In the genomic region with DNA sequence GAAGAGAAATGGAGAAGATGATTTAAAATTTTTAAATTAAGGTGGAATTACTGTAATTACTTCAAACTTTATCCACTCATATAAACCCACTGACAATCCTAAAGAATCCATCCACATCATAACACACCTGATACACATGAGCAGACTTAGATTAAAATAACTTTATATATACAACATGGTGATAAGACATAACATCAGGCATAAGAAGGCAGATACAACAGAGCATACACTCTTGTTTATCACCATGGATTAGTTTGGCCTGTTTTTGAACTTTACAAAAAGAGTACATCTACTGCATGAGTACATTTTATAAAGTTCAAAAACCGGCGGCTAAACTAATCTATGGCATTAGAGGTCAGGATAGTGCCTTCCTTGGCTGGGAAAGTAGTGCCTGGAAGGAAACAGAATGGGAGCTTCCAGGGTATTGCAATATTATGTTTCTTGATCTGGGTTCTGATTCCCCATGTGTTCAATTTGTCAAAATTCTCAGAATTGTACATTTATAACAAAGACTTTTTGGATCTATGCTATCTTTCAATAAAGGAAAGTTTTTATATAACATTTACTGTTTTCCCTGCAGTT, we compare ENCODE assay signal across 19 cellular contexts. TPM values are rescaled to one million over a fixed set of nuclear protein-coding genes. Genes with fewer than 3 reads are reported as not detected.
DNase-seq lines count a peak whose midpoint lies in the region; ATAC-seq and TF ChIP-seq lines count a peak whose summit lies in the region.
"Had no signal": no experiment of that assay in that cellular context is flagged by ENCODE, and none has a peak within 500 bp of the region (broad histone marks: within the 10 kb centered on the region; RNA-seq: fewer than 3 reads in every experiment).

No MANE protein-coding gene starts in this region.

- 65 to 67% methylated on average over 2 of the region's 2 CpGs for WGBS in lower leg skin, 2 donors
- 51 to 69% methylated on average over 2 of the region's 2 CpGs for WGBS in testis, 2 donors

- H3K4me3 ChIP-seq in DND-41 (ENCODE audit: low read depth in 1 of 2, low read length in 2 of 2) (no peak overlapping the region), lower leg skin (ENCODE audit: low read depth, poor library complexity, severe bottlenecking) (no peak overlapping the region), testis (no peak overlapping the region)

- H3K4me1 Mint-ChIP-seq in activated T-cell treated with anti-CD3 and anti-CD28 coated beads, Interleukin-2, amount 50 U/mL, for 24 hours (ENCODE audit: low read depth): peaks cover 81% of the 10 kb centered on the region
- H3K4me1 Mint-ChIP-seq in activated B cell treated with CpG ODN at 0.5 μM for 24 hours (peaks cover 55% of the 10 kb centered on the region), natural killer cell (peaks cover 57 to 62% of the 10 kb centered on the region in 2 donors)

- H3K4me3 Mint-ChIP-seq in activated T-cell treated with anti-CD3 and anti-CD28 coated beads, Interleukin-2, amount 50 U/mL, for 24 hours: no peak overlapping the region
- H3K4me3 Mint-ChIP-seq in activated B cell treated with CpG ODN at 0.5 μM for 24 hours (no peak overlapping the region), natural killer cell (peak overlapping the region; percentile 49)
- H3K4me3 Mint-ChIP-seq: brain, type B pancreatic cell had no signal

- CTCF ChIA-PET in activated B cell treated with CpG ODN at 0.5 μM for 24 hours (lab: Charles Lee): no interaction called here

- H3K4me1 ChIP-seq in DND-41 (ENCODE audit: insufficient read depth, low read length): peaks cover 34% of the 10 kb centered on the region
- peaks cover 8% of the 10 kb centered on the region for H3K4me1 ChIP-seq in testis

- no peak for TF ChIP-seq POLR2A in lower leg skin (IDR thresholded peaks at IDR 0.05)
- TF ChIP-seq POLR2A in testis (IDR thresholded peaks at IDR 0.05): no peak

- peak overlapping the region; percentile 69; the same call in 1 of the 2 replicates for H3K4me2 ChIP-seq in DND-41 (ENCODE audit: insufficient read depth, low read length)

- H4K20me1 ChIP-seq in DND-41 (ENCODE audit: insufficient read depth, low read length): peaks cover 32% of the 10 kb centered on the region

- H3K9ac ChIP-seq in DND-41 (ENCODE audit: low read depth, low read length): no peak overlapping the region; the same call in 1 of the 2 replicates
- H3K9ac ChIP-seq: KMS-11 had no signal

- H3K36me3 Mint-ChIP-seq in activated T-cell treated with anti-CD3 and anti-CD28 coated beads, Interleukin-2, amount 50 U/mL, for 24 hours (ENCODE audit: low read depth): peaks cover 22% of the 10 kb centered on the region
- H3K36me3 Mint-ChIP-seq in activated B cell treated with CpG ODN at 0.5 μM for 24 hours (ENCODE audit: low read depth): peaks cover 16% of the 10 kb centered on the region
- no peaks in the 10 kb centered on the region for H3K36me3 Mint-ChIP-seq in natural killer cell

- H3K79me2 ChIP-seq in DND-41 (ENCODE audit: insufficient read depth, low read length): peaks cover 100% of the 10 kb centered on the region

- H3K36me3 ChIP-seq in DND-41 (ENCODE audit: insufficient read depth, low read length): peaks cover 16% of the 10 kb centered on the region
- H3K36me3 ChIP-seq in testis (ENCODE audit: low read depth, missing control alignments): no peaks in the 10 kb centered on the region

- H2AFZ ChIP-seq in DND-41 (ENCODE audit: low read depth, low read length): no peak overlapping the region

- intact Hi-C loops in activated B cell treated with CpG ODN at 0.5 μM for 24 hours (cut with micrococcal nuclease) (loop anchor here (1.0 to 2.0 kb wide), 2 partner anchors 14 to 15 kb away; a partner anchor contains a TSS), natural killer cell (cut with micrococcal nuclease) (loop anchor here (2.0 kb wide), 1 partner anchor 14 kb away; no protein-coding TSS in a partner anchor), lower leg skin (cut with DNase I; ENCODE audit: low total_unique reads) (no loop called here), testis (cut with DNase I; ENCODE audit: low total_unique reads) (no loop called here)

- ATAC-seq in DND-41 (ENCODE audit: insufficient read depth, low read depth) (no peak), activated B cell treated with CpG ODN at 0.5 μM for 24 hours (ENCODE audit: low read depth) (no peak), natural killer cell (no peak)
- ATAC-seq: activated CD4-positive, alpha-beta T cell treated with anti-CD3 and anti-CD28 coated beads for 36 hours; activated T-helper 17 cell treated with anti-CD3 and anti-CD28 coated beads, Interleukin-2, amount 50 U/mL, for 72 hours had no signal

- H3K27me3 ChIP-seq in DND-41 (ENCODE audit: insufficient read depth, low read length, poor library complexity): no peaks in the 10 kb centered on the region
- H3K27me3 ChIP-seq in testis: no peaks in the 10 kb centered on the region
- H3K27me3 ChIP-seq: esophagus muscularis mucosa had no signal

- H3K27ac ChIP-seq in DND-41 (ENCODE audit: low read length) (peak overlapping the region; percentile 25), testis (no peak overlapping the region)

- TF ChIP-seq CTCF in DND-41 (IDR thresholded peaks at IDR 0.05; ENCODE audit: borderline replicate concordance, extremely low read depth, low read length, poor library complexity, severe bottlenecking) (no peak), activated B cell treated with CpG ODN at 0.5 μM for 24 hours (IDR thresholded peaks at IDR 0.05) (no peak), natural killer cell (IDR thresholded peaks at IDR 0.05) (no peak), lower leg skin (IDR thresholded peaks at IDR 0.05) (no peak), testis (IDR thresholded peaks at IDR 0.05) (no peak)

- no peak for DNase-seq in activated T-cell treated with anti-CD3 and anti-CD28 coated beads, Interleukin-2, amount 50 U/mL, for 24 hours
- no peak for DNase-seq in activated T-cell treated with anti-CD3 and anti-CD28 coated beads, Interleukin-2, amount 50 U/mL, for 48 hours
- DNase-seq in DND-41 (no peak), activated B cell treated with CpG ODN at 0.5 μM for 24 hours (no peak), natural killer cell (no peak), lower leg skin (ENCODE audit: low spot score in 2 of 2) (no peak), testis (no peak), NCI-H2171 (lab: John Stamatoyannopoulos, UW) (no peak)
- DNase-seq: activated CD4-positive, alpha-beta T cell treated with anti-CD3 and anti-CD28 coated beads for 36 hours; effector memory CD4-positive, alpha-beta T cell; hypothalamus; NCI-H1694; retina; stimulated activated CD4-positive, alpha-beta T cell treated with anti-CD3 and anti-CD28 coated beads, Interleukin-15, amount 100 ng/mL, for 24 hours had no signal

- H3K27me3 Mint-ChIP-seq in activated T-cell treated with anti-CD3 and anti-CD28 coated beads, Interleukin-2, amount 50 U/mL, for 24 hours: no peaks in the 10 kb centered on the region
- H3K27me3 Mint-ChIP-seq in activated B cell treated with CpG ODN at 0.5 μM for 24 hours (no peaks in the 10 kb centered on the region), natural killer cell (ENCODE audit: low read depth in 2 of 2) (no peaks in the 10 kb centered on the region)
- H3K27me3 Mint-ChIP-seq: activated CD4-positive, alpha-beta T cell treated with anti-CD3 and anti-CD28 coated beads for 36 hours; activated T-helper 17 cell treated with anti-CD3 and anti-CD28 coated beads, Interleukin-2, amount 50 U/mL, for 72 hours; brain; type B pancreatic cell had no signal

- POLR2A ChIA-PET in activated B cell treated with CpG ODN at 0.5 μM for 24 hours (lab: Charles Lee): no interaction called here

- H3K9me3 Mint-ChIP-seq in activated T-cell treated with anti-CD3 and anti-CD28 coated beads, Interleukin-2, amount 50 U/mL, for 24 hours: no peaks in the 10 kb centered on the region
- H3K9me3 Mint-ChIP-seq in activated B cell treated with CpG ODN at 0.5 μM for 24 hours (no peaks in the 10 kb centered on the region), natural killer cell (no peaks in the 10 kb centered on the region)
- H3K9me3 Mint-ChIP-seq: activated T-helper 17 cell treated with anti-CD3 and anti-CD28 coated beads, Interleukin-2, amount 50 U/mL, for 72 hours; brain had no signal

- H3K9me3 ChIP-seq in DND-41 (ENCODE audit: insufficient read depth, low read length, severe bottlenecking): no peaks in the 10 kb centered on the region
- no peaks in the 10 kb centered on the region for H3K9me3 ChIP-seq in testis
- H3K9me3 ChIP-seq: esophagus muscularis mucosa had no signal

- peak overlapping the region; percentile 30 for H3K27ac Mint-ChIP-seq in activated T-cell treated with anti-CD3 and anti-CD28 coated beads, Interleukin-2, amount 50 U/mL, for 24 hours
- H3K27ac Mint-ChIP-seq in activated B cell treated with CpG ODN at 0.5 μM for 24 hours (peak overlapping the region; percentile 30), natural killer cell (peak overlapping the region; percentile 79 to 86)
- H3K27ac Mint-ChIP-seq: activated CD4-positive, alpha-beta T cell treated with anti-CD3 and anti-CD28 coated beads for 36 hours; activated T-helper 17 cell treated with anti-CD3 and anti-CD28 coated beads, Interleukin-2, amount 50 U/mL, for 72 hours; brain; type B pancreatic cell had no signal

RNA-seq across cellular contexts. Expression of a gene that starts 15.1 kb away (rescaled TPM):
- total RNA-seq in activated B cell treated with CpG ODN at 0.5 μM for 24 hours: 46.4 and 51.8 TPM in 2 replicates
- 100 to 1,000 TPM; 103 to 105 (median 103) TPM for total RNA-seq in natural killer cell
- 10 to 100 TPM; 21.7 to 46.7 (median 33.4) TPM for total RNA-seq in lower leg skin
- total RNA-seq in testis: 10 to 100 TPM; 57.7 to 61.8 TPM
- polyA plus RNA-seq in testis (ENCODE audit: insufficient read depth, low read depth, low replicate concordance): 14.4 TPM

Comparison
In these comparisons a context has a peak if more than half of its experiments do, and no peak if none do; other contexts are left out.
1. H3K27ac Mint-ChIP-seq: peak in every context shown above with its lines; median percentile 82 in natural killer cell; 30 in activated T-cell treated with anti-CD3 and anti-CD28 coated beads, Interleukin-2, amount 50 U/mL, for 24 hours; 30 in activated B cell treated with CpG ODN at 0.5 μM for 24 hours.
2. intact Hi-C loops: an anchor here in activated B cell treated with CpG ODN at 0.5 μM for 24 hours (1.0 to 2.0 kb wide) and natural killer cell (2.0 kb wide); none called in lower leg skin and testis.